8 cellular contexts compared by ENCODE assay signal in genomic region chr16:90019543-90020259, GRCh38. TPM values are rescaled to one million over a fixed set of nuclear protein-coding genes. Genes with fewer than 3 reads are reported as not detected.
DNase-seq lines count a peak whose midpoint lies in the region; ATAC-seq and TF ChIP-seq lines count a peak whose summit lies in the region.

No MANE protein-coding gene starts in this region.

- no peaks in the 10 kb centered on the region for H3K27me3 ChIP-seq in MM.1S (replicated peaks; ENCODE audit: insufficient read depth, low read length)

- H3K36me3 ChIP-seq in MM.1S (replicated peaks; ENCODE audit: insufficient read depth, low read length): no peaks in the 10 kb centered on the region

- no peaks in the 10 kb centered on the region for H3K79me2 ChIP-seq in MM.1S (ENCODE audit: low read length)

- peak overlapping the region; percentile 48; the same call in 1 of the 2 replicates for H3K4me3 ChIP-seq in MM.1S (ENCODE audit: low read length)

- TF ChIP-seq CTCF in GM10266 (IDR thresholded peaks at IDR 0.05; ENCODE audit: control insufficient read depth, insufficient read depth, low read depth, missing control alignments) (peak; percentile 67), MM.1S (IDR thresholded peaks at IDR 0.05; ENCODE audit: low read length) (no peak), mesothelial cell of epicardium (IDR thresholded peaks at IDR 0.05; ENCODE audit: unreplicated experiment) (peak; percentile 25)

- H3K4me1 ChIP-seq in MM.1S (ENCODE audit: low read length): 0 out of 2 replicates have a peak, but pooled peaks cover 5% of the 10 kb centered on the region

- no peaks in the 10 kb centered on the region for H3K9me3 Mint-ChIP-seq in mesothelial cell of epicardium

- H3K4me1 Mint-ChIP-seq in mesothelial cell of epicardium: peaks cover 26% of the 10 kb centered on the region

- no peaks in the 10 kb centered on the region for H3K9me3 ChIP-seq in MM.1S (replicated peaks; ENCODE audit: insufficient read depth, low read length)

- ATAC-seq in GM18867 (IDR thresholded peaks at IDR 0.05; ENCODE audit: unreplicated experiment) (no peak), GM19328 (IDR thresholded peaks at IDR 0.05; ENCODE audit: unreplicated experiment) (no peak)

- peak overlapping the region; percentile 71 for H3K4me3 Mint-ChIP-seq in mesothelial cell of epicardium

- H3K4me2 ChIP-seq in MM.1S (ENCODE audit: low read depth, low read length): peak overlapping the region; percentile 41; the same call in 1 of the 2 replicates

- DNase-seq in GM10266 (ENCODE audit: extremely low spot score) (peak; percentile 92), MM.1S (peak; percentile 29), mesothelial cell of epicardium (ENCODE audit: low spot score in 2 of 2, unreplicated experiment in 2 of 2) (peak; percentile 52 to 70)
- peak; percentile 31 for DNase-seq in activated CD4-positive, alpha-beta T cell treated with anti-CD3 and anti-CD28 coated beads for 1 hour
- DNase-seq in effector CD4-positive, alpha-beta T cell: peak; percentile 38

- no peak overlapping the region for H3K27ac ChIP-seq in MM.1S (ENCODE audit: low read length)
- peak overlapping the region; percentile 57 for H3K27ac ChIP-seq in temporal lobe (ENCODE audit: low read depth, low read length)

- H3K9ac ChIP-seq in MM.1S (ENCODE audit: low read length): peak overlapping the region; percentile 59; the same call in 1 of the 2 replicates

- H3K27me3 Mint-ChIP-seq in mesothelial cell of epicardium (ENCODE audit: low read depth): peaks cover 26% of the 10 kb centered on the region

- H3K9me2 ChIP-seq in MM.1S (replicated peaks; ENCODE audit: insufficient read depth, low read length): no peaks in the 10 kb centered on the region

- H3F3A ChIP-seq in MM.1S (ENCODE audit: insufficient read depth, low read length): no peaks in the 10 kb centered on the region

- no peaks in the 10 kb centered on the region for H4K20me1 ChIP-seq in MM.1S (ENCODE audit: insufficient read depth, low read length)

- H3K27ac Mint-ChIP-seq in mesothelial cell of epicardium: peak overlapping the region; percentile 96

- peak overlapping the region; percentile 19; the same call in 1 of the 2 replicates for H2AFZ ChIP-seq in MM.1S (ENCODE audit: low read length)

- no peaks in the 10 kb centered on the region for H3K36me3 Mint-ChIP-seq in mesothelial cell of epicardium

RNA-seq across cellular contexts. Expression of gene DBNDD1, which starts 0.4 kb away (rescaled TPM):
- total RNA-seq in mesothelial cell of epicardium (10.2 to 11.5 TPM (median 10.7 TPM) in 3 replicates), temporal lobe (12.8 TPM)

RNA-seq across cellular contexts. Expression of gene PRDM7, which starts 57.4 kb away (rescaled TPM):
- total RNA-seq in mesothelial cell of epicardium (not detected in 3 replicates), temporal lobe (not detected)

Comparison
In these comparisons a context has a peak if more than half of its experiments do, and no peak if none do; other contexts are left out.
1. DNase-seq: peak in every context shown above with its lines; median percentile 92 in GM10266; 61 in mesothelial cell of epicardium; 38 in effector CD4-positive, alpha-beta T cell; 31 in activated CD4-positive, alpha-beta T cell treated with anti-CD3 and anti-CD28 coated beads for 1 hour; 29 in MM.1S.